Comparison of ENCODE assay signal across 12 cellular contexts in genomic region chr1:32353431-32353830, GRCh38. TPM values are rescaled to one million over a fixed set of nuclear protein-coding genes. Genes with fewer than 3 reads are reported as not detected.
DNase-seq lines count a peak whose midpoint lies in the region; ATAC-seq, FAIRE-seq and TF ChIP-seq lines count a peak whose summit lies in the region.
"Had no signal": no experiment of that assay in that cellular context is flagged by ENCODE, and none has a peak within 500 bp of the region (broad histone marks: within the 10 kb centered on the region; RNA-seq: fewer than 3 reads in every experiment).

No MANE protein-coding gene starts in this region.

- H3K4me3 Mint-ChIP-seq in H9 = peak overlapping the region; percentile 1 to 25; a peak in 2 of 5 replicates

- no peak overlapping the region for H4K91ac ChIP-seq in H9 (ENCODE audit: insufficient read length, low read depth, low read length)

- no peak overlapping the region for H3K27ac ChIP-seq in H9 (ENCODE audit: insufficient read length, low read depth, low read length)
- H3K27ac ChIP-seq in right cardiac atrium (ENCODE audit: low read length) = peak overlapping the region; percentile 81
- H3K27ac ChIP-seq in gastrocnemius medialis = peak overlapping the region; percentile 82 to 95 (median 93)

- H3K18ac ChIP-seq in H9 (ENCODE audit: insufficient read length, low read depth, low read length) = no peak overlapping the region

- H4K5ac ChIP-seq in H9 (ENCODE audit: insufficient read length, low read depth, low read length) = no peak overlapping the region

- intact Hi-C loops in right cardiac atrium (cut with DNase I) = no loop called here
- intact Hi-C loops in gastrocnemius medialis (cut with DNase I; ENCODE audit: low total_unique reads) = no loop called here

- H2AK5ac ChIP-seq in H9 (ENCODE audit: insufficient read length, low read length) = no peak overlapping the region

- H3K79me2 ChIP-seq in H9 (ENCODE audit: insufficient read depth, low read length) = no peaks in the 10 kb centered on the region

- H2BK120ac ChIP-seq in H9 (ENCODE audit: low read depth, low read length, poor library complexity, severe bottlenecking) = no peak overlapping the region

- ATAC-seq in right cardiac atrium (peak; percentile 20 to 47), gastrocnemius medialis (no peak)

- no peaks in the 10 kb centered on the region for H3K9me3 ChIP-seq in H9 (ENCODE audit: control insufficient read depth, low read depth, low read length)
- no peaks in the 10 kb centered on the region for H3K9me3 ChIP-seq in adipocyte (ENCODE audit: control insufficient read depth, low read length)
- H3K9me3 ChIP-seq in right cardiac atrium (ENCODE audit: control insufficient read depth, low read length) = no peaks in the 10 kb centered on the region
- H3K9me3 ChIP-seq in gastrocnemius medialis = no peaks in the 10 kb centered on the region

- no peak overlapping the region for H4K8ac ChIP-seq in H9 (replicated peaks; ENCODE audit: insufficient read length, low read depth, low read length)

- H4K20me1 ChIP-seq in H9 (ENCODE audit: control insufficient read depth, insufficient read depth, insufficient read length) = no peaks in the 10 kb centered on the region

- no peak overlapping the region for H2BK12ac ChIP-seq in H9 (ENCODE audit: insufficient read length, low read depth, low read length)

- WGBS in H9 (ENCODE audit: extremely low coverage, insufficient read length, low lambda C conversion rate) = no CpG with 5 or more reads among the region's 2 CpGs
- 39% methylated on average over 2 of the region's 2 CpGs for WGBS in right cardiac atrium

- peaks cover 3% of the 10 kb centered on the region; the same call in 1 of the 2 replicates for H3K27me3 ChIP-seq in H9 (ENCODE audit: insufficient read depth, low read length)
- no peaks in the 10 kb centered on the region for H3K27me3 ChIP-seq in adipocyte (replicated peaks; ENCODE audit: control insufficient read depth, insufficient read depth, low read length)
- H3K27me3 ChIP-seq in right cardiac atrium (ENCODE audit: control insufficient read depth, insufficient read depth) = no peaks in the 10 kb centered on the region
- no peaks in the 10 kb centered on the region for H3K27me3 ChIP-seq in gastrocnemius medialis

- H3K14ac ChIP-seq in H9 (ENCODE audit: insufficient read depth, low read length) = no peak overlapping the region

- no peak overlapping the region for H2BK20ac ChIP-seq in H9 (ENCODE audit: low read depth, low read length, poor library complexity, severe bottlenecking)

- no peak for TF ChIP-seq POLR2A in gastrocnemius medialis (IDR thresholded peaks at IDR 0.05)

- H3T11ph ChIP-seq in H9 (ENCODE audit: low read length) = no peak overlapping the region

- H3K27ac Mint-ChIP-seq in H9 = 0 out of 7 replicates have a peak overlapping the region, but pooled peaks of 1 of the 3 experiments have one; percentile 2

- no peak overlapping the region for H2AFZ ChIP-seq in H9 (ENCODE audit: low read length)

- no peak for FAIRE-seq in urothelium cell line (lab: Jason Lieb, UNC)

- H3K56ac ChIP-seq in H9 (ENCODE audit: insufficient read length, low read depth, low read length) = no peak overlapping the region

- H3K36me3 ChIP-seq in adipocyte (ENCODE audit: control insufficient read depth, insufficient read depth, low read length, severe bottlenecking) (no peaks in the 10 kb centered on the region), gastrocnemius medialis (peaks cover 0 to 8% of the 10 kb centered on the region in 2 donors)

- H3K27me3 Mint-ChIP-seq in H9 (ENCODE audit: low read depth) = peaks cover 26% of the 10 kb centered on the region

- H3K4ac ChIP-seq in H9 (ENCODE audit: low read depth, low read length) = no peak overlapping the region

- H3K23ac ChIP-seq in H9 (ENCODE audit: insufficient read length, low read depth, low read length) = no peak overlapping the region

- H2BK5ac ChIP-seq in H9 (ENCODE audit: insufficient read length, low read length) = no peak overlapping the region

- H3K4me3 ChIP-seq in adipocyte (ENCODE audit: low read length) (peak overlapping the region; percentile 83), right cardiac atrium (ENCODE audit: low read length) (no peak overlapping the region), gastrocnemius medialis (no peak overlapping the region)

- DNase-seq in H9 (no peak), adipocyte (ENCODE audit: low read depth) (no peak), right cardiac atrium (peak; percentile 75 to 83 (median 83)), gastrocnemius medialis (no peak), GF-D8 (lab: John Stamatoyannopoulos, UW) (no peak), urothelium cell line (ENCODE audit: low spot score) (no peak), DMS53 (lab: John Stamatoyannopoulos, UW) (no peak)
- no peak for DNase-seq in stimulated activated naive CD4-positive, alpha-beta T cell treated with Interleukin-2 at 50 U/mL for 16 hours (lab: John Stamatoyannopoulos, UW)
- DNase-seq: activated effector memory CD4-positive, alpha-beta T cell treated with anti-CD3 and anti-CD28 coated beads, Interleukin-2, amount 50 U/mL, for 16 hours; NCI-H526 treated with DMSO at 0.1 percent for 48 hours; stimulated activated CD4-positive, alpha-beta T cell treated with anti-CD3 and anti-CD28 coated beads, Interleukin-4, amount 100 ng/mL, for 24 hours had no signal

- no peak for TF ChIP-seq CTCF in H9 (conservative IDR thresholded peaks at IDR 0.05)
- TF ChIP-seq CTCF in gastrocnemius medialis (IDR thresholded peaks at IDR 0.05 in 4 of 5, conservative IDR thresholded peaks at IDR 0.05 in 1 of 5) = no peak

- H3K9ac ChIP-seq in H9 (ENCODE audit: extremely low read depth, insufficient read length, low read length) (no peak overlapping the region), adipocyte (ENCODE audit: low read length) (peak overlapping the region; percentile 89)

- H2BK15ac ChIP-seq in H9 (ENCODE audit: low read depth, low read length) = no peak overlapping the region

- H3K23me2 ChIP-seq in H9 (ENCODE audit: insufficient read length, low read depth, low read length, poor library complexity, severe bottlenecking) = peaks cover 7% of the 10 kb centered on the region

- in situ Hi-C loops in gastrocnemius medialis (cut with MboI; ENCODE audit: low sequenced_read_pairs in 4 of 4) = no loop called here

- no peak overlapping the region for H3K4me2 ChIP-seq in H9 (ENCODE audit: insufficient read depth, insufficient read length, low read length)

- H3K4me1 ChIP-seq in H9 (ENCODE audit: insufficient read depth, low read length) (no peaks in the 10 kb centered on the region), adipocyte (ENCODE audit: control insufficient read depth, insufficient read depth, low read length) (peaks cover 27% of the 10 kb centered on the region), right cardiac atrium (ENCODE audit: control insufficient read depth, insufficient read depth, low read length) (peaks cover 18% of the 10 kb centered on the region), gastrocnemius medialis (peaks cover 19 to 24% of the 10 kb centered on the region in 2 donors)

- peaks cover 16 to 18% of the 10 kb centered on the region in 2 experiments for H3K4me1 Mint-ChIP-seq in H9

- H3K36me3 Mint-ChIP-seq in H9 (ENCODE audit: insufficient read depth in 1 of 3, low read depth in 3 of 3) = peaks cover 6 to 25% (median 9%) of the 10 kb centered on the region in 3 experiments

- H3K9me3 Mint-ChIP-seq in H9 = peaks cover 9 to 10% of the 10 kb centered on the region in 2 experiments

- no peaks in the 10 kb centered on the region for H3K79me1 ChIP-seq in H9 (ENCODE audit: insufficient read depth, low read depth, low read length, poor library complexity, severe bottlenecking)

RNA-seq across cellular contexts. Expression of gene FAM229A, which starts 8.9 kb away (rescaled TPM):
- total RNA-seq in H9 (2021) = 5.6 and 8.3 TPM in 2 replicates
- 1 to 10 TPM; 2.0 to 5.3 (median 3.6) TPM for total RNA-seq in right cardiac atrium
- polyA plus RNA-seq in right cardiac atrium = 3.5 TPM
- 10 to 100 TPM in 1 of 4 donors, 1 to 10 TPM in 2, under 1 TPM in 1; 0.81 to 13.4 (median 2.0) TPM for total RNA-seq in gastrocnemius medialis

RNA-seq across cellular contexts. Expression of gene TSSK3, which starts 8.9 kb away (rescaled TPM):
- total RNA-seq in H9 (2021) (1.6 and 2.1 TPM in 2 replicates), right cardiac atrium (1 to 10 TPM; 1.1 to 2.7 (median 1.8) TPM), gastrocnemius medialis (1 to 10 TPM in 1 of 4 donors, not detected in 3; 1.8 TPM)
- 1.5 TPM for polyA plus RNA-seq in right cardiac atrium
- total RNA-seq: mononuclear cell had no signal

RNA-seq across cellular contexts. Expression of gene MARCKSL1, which starts 17.4 kb away (rescaled TPM):
- total RNA-seq in H9 (2021) = 457 and 470 TPM in 2 replicates
- total RNA-seq in right cardiac atrium = 10 to 100 TPM; 14.5 to 52.7 (median 40.2) TPM
- polyA plus RNA-seq in right cardiac atrium = 30.6 TPM
- total RNA-seq in gastrocnemius medialis = 1 to 10 TPM in 2 of 4 donors, under 1 TPM in 2; 0.75 to 2.6 (median 1.5) TPM

RNA-seq across cellular contexts. Expression of gene BSDC1, which starts 40.8 kb away (rescaled TPM):
- total RNA-seq in H9 (2021) (50.7 and 52.6 TPM in 2 replicates), right cardiac atrium (10 to 100 TPM; 40.4 to 56.0 (median 48.6) TPM), gastrocnemius medialis (10 to 100 TPM; 53.8 to 77.8 (median 62.1) TPM)
- polyA plus RNA-seq in right cardiac atrium = 37.1 TPM

Comparison
In these comparisons a context has a peak if more than half of its experiments do, and no peak if none do; other contexts are left out.
1. DNase-seq: peak in right cardiac atrium (3 of 3); none in H9 (single experiment), adipocyte (single experiment), gastrocnemius medialis (0 of 2), GF-D8 (single experiment), urothelium cell line (single experiment), stimulated activated naive CD4-positive, alpha-beta T cell treated with Interleukin-2 at 50 U/mL for 16 hours (single experiment) and DMS53 (single experiment).
2. ATAC-seq: peak in right cardiac atrium (2 of 2); none in gastrocnemius medialis (0 of 2).